ENCODE assay signal across 1 cellular context in genomic region chr12:104295954-104296353, GRCh38.
TF ChIP-seq lines count a peak whose summit lies in the region.

No MANE protein-coding gene starts in this region.

TF ChIP-seq in HEK293, 187 proteins besides CTCF, POLR2A, EP300 and RAD21:
- no peak for TF ChIP-seq ZNF354C (tag by site-specific recombination; IDR thresholded peaks at IDR 0.05; ENCODE audit: borderline replicate concordance, low read depth)
- no peak for TF ChIP-seq ZNF404 (tag by site-specific recombination; IDR thresholded peaks at IDR 0.05)
- TF ChIP-seq ZNF664 (tag by site-specific recombination; IDR thresholded peaks at IDR 0.05), result peak; percentile 47; the same call in 1 of the 2 replicates
